In genomic region chr3:129499604-129500333, GRCh38 we compare ENCODE assay signal across 15 cellular contexts. TPM values are rescaled to one million over a fixed set of nuclear protein-coding genes. Genes with fewer than 3 reads are reported as not detected.
A peak's percentile ranks its signal among the peaks of the same experiment; 100 is the strongest.
DNase-seq lines count a peak whose midpoint lies in the region; ATAC-seq and TF ChIP-seq lines count a peak whose summit lies in the region.
"Not testable (repeated sequence)": the region's sequence is repeated elsewhere in the genome, so short reads cannot be mapped to it uniquely, and the experiment has no call there.
"Had no signal": no experiment of that assay in that cellular context is flagged by ENCODE, and none has a peak within 500 bp of the region (broad histone marks: within the 10 kb centered on the region; RNA-seq: fewer than 3 reads in every experiment).

No MANE protein-coding gene starts in this region.

- not testable (repeated sequence) for H3K36me3 Mint-ChIP-seq in neural crest cell (ENCODE audit: low read depth)

- H3K9me3 ChIP-seq in right lobe of liver; skeletal muscle tissue (ENCODE audit: control insufficient read depth in 3 of 3, low read length in 3 of 3); upper lobe of right lung: not testable (repeated sequence)

- ATAC-seq in Right ventricle myocardium inferior, result peak; percentile 30
- peak; percentile 38 for ATAC-seq in left ventricle myocardium superior
- peak; percentile 30 to 60 (median 53) for ATAC-seq in right lobe of liver
- ATAC-seq in upper lobe of right lung, result peak; percentile 36

- not testable (repeated sequence) for TF ChIP-seq CTCF in right lobe of liver (IDR thresholded peaks at IDR 0.05); neural crest cell (conservative IDR thresholded peaks at IDR 0.05); upper lobe of right lung (IDR thresholded peaks at IDR 0.05)

- H3K27ac ChIP-seq in right lobe of liver (peak overlapping the region; percentile 54 to 78 (median 73)), skeletal muscle tissue (ENCODE audit: low read depth, low read length) (peak overlapping the region; percentile 13), upper lobe of right lung (peak overlapping the region; percentile 68)

- TF ChIP-seq POLR2A in right lobe of liver (IDR thresholded peaks at IDR 0.05), result not testable (repeated sequence)

- not testable (repeated sequence) for H3K27me3 Mint-ChIP-seq in neural crest cell (ENCODE audit: low read depth)

- H3K27me3 ChIP-seq in right lobe of liver; skeletal muscle tissue (ENCODE audit: control insufficient read depth in 3 of 3, insufficient read depth in 3 of 3, low read length in 3 of 3); upper lobe of right lung: not testable (repeated sequence)

- peak overlapping the region; percentile 50 for H3K27ac Mint-ChIP-seq in neural crest cell (ENCODE audit: unreplicated experiment)

- H3K36me3 ChIP-seq in right lobe of liver, upper lobe of right lung: not testable (repeated sequence)
- H3K36me3 ChIP-seq in skeletal muscle tissue (ENCODE audit: control insufficient read depth in 3 of 3, insufficient read depth in 3 of 3, low read length in 3 of 3), result peaks cover 0 to 20% (median 5%) of the 10 kb centered on the region in 3 donors

- DNase-seq in EH (ENCODE audit: low read depth), result peak; percentile 9
- peak; percentile 85 for DNase-seq in dermis blood vessel endothelial cell
- not testable (repeated sequence) for DNase-seq in Right ventricle myocardium inferior (ENCODE audit: missing footprints); neural crest cell (ENCODE audit: low read depth, low spot score); upper lobe of right lung
- peak; percentile 66 for DNase-seq in left ventricle myocardium superior
- DNase-seq in right lobe of liver, result peak; percentile 59 to 75 (median 66)

- WGBS in right lobe of liver (ENCODE audit: insufficient coverage, low coverage, low lambda C conversion rate, missing lambda C conversion rate), result 89% methylated on average over 6 of the region's 14 CpGs

- H3K4me1 ChIP-seq in right lobe of liver (peaks cover 0 to 27% (median 10%) of the 10 kb centered on the region in 4 donors), skeletal muscle tissue (ENCODE audit: control insufficient read depth in 3 of 3, insufficient read depth in 3 of 3, low read length in 3 of 3) (peaks cover 27 to 42% (median 33%) of the 10 kb centered on the region in 3 donors), upper lobe of right lung (peaks cover 12% of the 10 kb centered on the region)

- intact Hi-C loops in Right ventricle myocardium inferior (cut with DNase I), result loop anchor here (2.0 kb wide), 1 partner anchor 61 kb away; no protein-coding TSS in a partner anchor
- intact Hi-C loops in left ventricle myocardium superior (cut with micrococcal nuclease), result loop anchor here (10.0 kb wide), 1 partner anchor 125 kb away; no protein-coding TSS in a partner anchor
- intact Hi-C loops in right lobe of liver (cut with DNase I), result loop anchor here in 1 of 2 donors (10.0 kb wide), 1 partner anchor 325 kb away; no protein-coding TSS in a partner anchor
- intact Hi-C loops in upper lobe of right lung (cut with DNase I), result loop anchor here (10.0 kb wide), 1 partner anchor 95 kb away; no protein-coding TSS in a partner anchor

- H3K4me3 ChIP-seq in right lobe of liver; skeletal muscle tissue (ENCODE audit: low read length in 3 of 3); upper lobe of right lung: not testable (repeated sequence)

- H3K9ac ChIP-seq in skeletal muscle tissue (ENCODE audit: low read depth in 1 of 3, low read length in 3 of 3), result not testable (repeated sequence)

- not testable (repeated sequence) for H3K4me1 Mint-ChIP-seq in neural crest cell

- H3K4me3 Mint-ChIP-seq in neural crest cell, result not testable (repeated sequence)

- not testable (repeated sequence) for H3K9me3 Mint-ChIP-seq in neural crest cell

RNA-seq across cellular contexts. Expression of gene RHO, which starts 28.7 kb away (rescaled TPM):
- not detected in 2 replicates for total RNA-seq in dermis blood vessel endothelial cell
- not detected for total RNA-seq in Right ventricle myocardium inferior
- total RNA-seq in left ventricle myocardium superior, result not detected
- total RNA-seq in right lobe of liver, result not detected
- not detected in 2 replicates for total RNA-seq in neural crest cell
- total RNA-seq in skeletal muscle tissue, result not detected
- not detected for total RNA-seq in upper lobe of right lung
- total RNA-seq: Calu3, HFFc6, HT1080, LHCN-M2, MCF 10A, OCI-LY7, Peyer's patch had no signal

RNA-seq across cellular contexts. Expression of gene H1-8, which starts 43.2 kb away (rescaled TPM):
- total RNA-seq in dermis blood vessel endothelial cell (not detected in 2 replicates), Right ventricle myocardium inferior (not detected), left ventricle myocardium superior (not detected), right lobe of liver (not detected), neural crest cell (not detected in 2 replicates), skeletal muscle tissue (not detected), upper lobe of right lung (not detected)
- total RNA-seq: Calu3, HFFc6, HT1080, LHCN-M2, MCF 10A, OCI-LY7, Peyer's patch had no signal

RNA-seq across cellular contexts. Expression of gene IFT122, which starts 59.7 kb away (rescaled TPM):
- total RNA-seq in dermis blood vessel endothelial cell (28.4 and 43.5 TPM in 2 replicates), Right ventricle myocardium inferior (19.7 TPM), left ventricle myocardium superior (16.8 TPM), right lobe of liver (10 to 100 TPM in 4 of 6 experiments, 1 to 10 TPM in 2; 7.1 to 16.8 (median 11.5) TPM), neural crest cell (44.9 and 49.3 TPM in 2 replicates), skeletal muscle tissue (42.3 TPM), upper lobe of right lung (26.5 TPM)

Comparison
In these comparisons a context has a peak if more than half of its experiments do, and no peak if none do; other contexts are left out.
1. H3K27ac ChIP-seq: peak in every context shown above with its lines; median percentile 73 in right lobe of liver; 68 in upper lobe of right lung; 13 in skeletal muscle tissue.